ENCODE assay signal across 1 cellular context in the genomic region with DNA sequence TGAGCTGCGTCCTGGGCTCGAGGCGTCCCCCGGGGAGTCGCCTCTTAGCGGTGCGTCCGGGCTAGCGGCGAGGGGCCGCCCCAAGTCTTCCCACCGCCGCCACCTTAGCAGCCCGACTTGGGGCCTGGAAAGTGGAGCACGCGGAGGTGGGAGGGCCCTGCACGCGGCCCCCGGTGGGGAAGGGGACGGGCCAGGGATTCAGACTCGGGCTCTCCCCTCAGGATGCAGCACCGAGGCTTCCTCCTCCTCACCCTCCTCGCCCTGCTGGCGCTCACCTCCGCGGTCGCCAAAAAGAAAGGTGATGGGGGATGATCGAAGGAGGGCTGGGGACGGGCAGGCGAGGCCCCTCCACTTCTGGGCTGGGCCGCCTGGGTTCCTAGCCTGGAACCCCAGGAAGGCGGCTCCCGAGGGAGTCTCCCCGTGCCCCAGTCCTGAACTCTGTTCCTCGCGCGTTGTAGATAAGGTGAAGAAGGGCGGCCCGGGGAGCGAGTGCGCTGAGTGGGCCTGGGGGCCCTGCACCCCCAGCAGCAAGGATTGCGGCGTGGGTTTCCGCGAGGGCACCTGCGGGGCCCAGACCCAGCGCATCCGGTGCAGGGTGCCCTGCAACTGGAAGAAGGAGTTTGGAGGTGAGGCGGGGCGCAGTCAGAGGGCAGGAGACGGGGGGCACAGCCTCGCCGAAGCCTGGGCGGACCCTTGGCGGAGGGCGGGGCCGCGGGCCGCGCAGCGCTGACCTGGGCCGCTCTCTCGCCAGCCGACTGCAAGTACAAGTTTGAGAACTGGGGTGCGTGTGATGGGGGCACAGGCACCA.
TF ChIP-seq lines count a peak whose summit lies in the region.

No MANE protein-coding gene starts in this region.

TF ChIP-seq in K562, 482 proteins besides CTCF, POLR2A, EP300 and RAD21 (continued from another document):
- TF ChIP-seq HMGN3 (IDR thresholded peaks at IDR 0.05; ENCODE audit: borderline replicate concordance, extremely low read depth, insufficient read length, low read depth, low read length) (peak; percentile 54), RBM22 (IDR thresholded peaks at IDR 0.05; ENCODE audit: low read depth, low read length, poor library complexity, severe bottlenecking) (no peak), HDAC3 (IDR thresholded peaks at IDR 0.05; ENCODE audit: borderline replicate concordance, partially characterized antibody) (no peak), CREB1 (IDR thresholded peaks at IDR 0.05) (peak; percentile 8; the same call in 1 of the 2 replicates), CREB1 (CRISPR knock-in tag; IDR thresholded peaks at IDR 0.05) (no peak), HDAC2 (IDR thresholded peaks at IDR 0.05) (peak; percentile 63)
- TF ChIP-seq, protein P1, sequence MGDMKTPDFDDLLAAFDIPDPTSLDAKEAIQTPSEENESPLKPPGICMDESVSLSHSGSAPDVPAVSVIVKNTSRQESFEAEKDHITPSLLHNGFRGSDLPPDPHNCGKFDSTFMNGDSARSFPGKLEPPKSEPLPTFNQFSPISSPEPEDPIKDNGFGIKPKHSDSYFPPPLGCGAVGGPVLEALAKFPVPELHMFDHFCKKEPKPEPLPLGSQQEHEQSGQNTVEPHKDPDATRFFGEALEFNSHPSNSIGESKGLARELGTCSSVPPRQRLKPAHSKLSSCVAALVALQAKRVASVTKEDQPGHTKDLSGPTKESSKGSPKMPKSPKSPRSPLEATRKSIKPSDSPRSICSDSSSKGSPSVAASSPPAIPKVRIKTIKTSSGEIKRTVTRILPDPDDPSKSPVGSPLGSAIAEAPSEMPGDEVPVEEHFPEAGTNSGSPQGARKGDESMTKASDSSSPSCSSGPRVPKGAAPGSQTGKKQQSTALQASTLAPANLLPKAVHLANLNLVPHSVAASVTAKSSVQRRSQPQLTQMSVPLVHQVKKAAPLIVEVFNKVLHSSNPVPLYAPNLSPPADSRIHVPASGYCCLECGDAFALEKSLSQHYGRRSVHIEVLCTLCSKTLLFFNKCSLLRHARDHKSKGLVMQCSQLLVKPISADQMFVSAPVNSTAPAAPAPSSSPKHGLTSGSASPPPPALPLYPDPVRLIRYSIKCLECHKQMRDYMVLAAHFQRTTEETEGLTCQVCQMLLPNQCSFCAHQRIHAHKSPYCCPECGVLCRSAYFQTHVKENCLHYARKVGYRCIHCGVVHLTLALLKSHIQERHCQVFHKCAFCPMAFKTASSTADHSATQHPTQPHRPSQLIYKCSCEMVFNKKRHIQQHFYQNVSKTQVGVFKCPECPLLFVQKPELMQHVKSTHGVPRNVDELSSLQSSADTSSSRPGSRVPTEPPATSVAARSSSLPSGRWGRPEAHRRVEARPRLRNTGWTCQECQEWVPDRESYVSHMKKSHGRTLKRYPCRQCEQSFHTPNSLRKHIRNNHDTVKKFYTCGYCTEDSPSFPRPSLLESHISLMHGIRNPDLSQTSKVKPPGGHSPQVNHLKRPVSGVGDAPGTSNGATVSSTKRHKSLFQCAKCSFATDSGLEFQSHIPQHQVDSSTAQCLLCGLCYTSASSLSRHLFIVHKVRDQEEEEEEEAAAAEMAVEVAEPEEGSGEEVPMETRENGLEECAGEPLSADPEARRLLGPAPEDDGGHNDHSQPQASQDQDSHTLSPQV (IDR thresholded peaks at IDR 0.05): 0 out of 2 replicates have a peak, but pooled peaks have one; percentile 38
